Comparison of ENCODE assay signal across 19 cellular contexts in genomic region chr9:79383096-79383495, GRCh38.
DNase-seq lines count a peak whose midpoint lies in the region; ATAC-seq and TF ChIP-seq lines count a peak whose summit lies in the region.
"Had no signal": no experiment of that assay in that cellular context is flagged by ENCODE, and none has a peak within 500 bp of the region (broad histone marks: within the 10 kb centered on the region; RNA-seq: fewer than 3 reads in every experiment).

No MANE protein-coding gene starts in this region.

- ATAC-seq in WTC11 (no peak), HG03108 (IDR thresholded peaks at IDR 0.05; ENCODE audit: unreplicated experiment) (no peak), natural killer cell (no peak), PC-3 (no peak)
- ATAC-seq: HepG2 had no signal

- H3K27me3 Mint-ChIP-seq in WTC11 (ENCODE audit: low read depth) (no peaks in the 10 kb centered on the region; the same call in 1 of the 2 replicates), neural progenitor cell (ENCODE audit: insufficient read depth, low read depth) (no peaks in the 10 kb centered on the region), natural killer cell (ENCODE audit: low read depth in 2 of 2) (peaks cover 2 to 24% of the 10 kb centered on the region in 2 donors)

- POLR2A ChIA-PET in WTC11 (lab: Charles Lee): interaction anchor here (0.8 kb wide), 1 partner anchor 289 kb away, joined by 3 read pairs; no protein-coding TSS in a partner anchor
- POLR2A ChIA-PET in PC-3 (lab: Charles Lee; ENCODE audit: unreplicated experiment): no interaction called here

- TF ChIP-seq CTCF in WTC11 (IDR thresholded peaks at IDR 0.05) (no peak), neural progenitor cell (IDR thresholded peaks at IDR 0.05) (no peak), natural killer cell (IDR thresholded peaks at IDR 0.05) (no peak), PC-3 (conservative IDR thresholded peaks at IDR 0.05; ENCODE audit: low read depth, low read length) (no peak)

- H3K36me3 ChIP-seq in neural progenitor cell (no peaks in the 10 kb centered on the region), PC-3 (ENCODE audit: low read depth, low read length) (no peaks in the 10 kb centered on the region)
- H3K36me3 ChIP-seq: Peyer's patch had no signal

- H3K9ac ChIP-seq in neural progenitor cell: no peak overlapping the region
- no peak overlapping the region for H3K9ac ChIP-seq in PC-3 (ENCODE audit: low read length)

- H3K9me3 ChIP-seq in neural progenitor cell (ENCODE audit: low read depth): peaks cover 8% of the 10 kb centered on the region
- H3K9me3 ChIP-seq in PC-3 (ENCODE audit: low read length): no peaks in the 10 kb centered on the region
- H3K9me3 ChIP-seq: Peyer's patch had no signal

- no peak overlapping the region for H3K27ac ChIP-seq in epithelial cell of prostate
- no peak overlapping the region for H3K27ac ChIP-seq in neural progenitor cell
- no peak overlapping the region for H3K27ac ChIP-seq in PC-3 (ENCODE audit: low read length)
- H3K27ac ChIP-seq: Peyer's patch, SK-N-MC had no signal

- H2AFZ ChIP-seq in neural progenitor cell (replicated peaks) (no peak overlapping the region), PC-3 (ENCODE audit: low read length) (no peak overlapping the region)

- peaks cover 7% of the 10 kb centered on the region for H3K36me3 Mint-ChIP-seq in WTC11
- no peaks in the 10 kb centered on the region for H3K36me3 Mint-ChIP-seq in neural progenitor cell
- H3K36me3 Mint-ChIP-seq in natural killer cell: no peaks in the 10 kb centered on the region
- H3K36me3 Mint-ChIP-seq: CD4-positive, alpha-beta memory T cell had no signal

- H3K9me2 ChIP-seq in PC-3 (replicated peaks; ENCODE audit: low read length): no peaks in the 10 kb centered on the region

- peak; percentile 26 for DNase-seq in LHCN-M2 (ENCODE audit: low read depth)
- DNase-seq in WTC11 (ENCODE audit: low spot score): no peak
- peak; percentile 20 for DNase-seq in epithelial cell of prostate (ENCODE audit: low read depth, low spot score)
- DNase-seq in neural progenitor cell (ENCODE audit: low spot score): no peak
- DNase-seq in natural killer cell: no peak
- no peak for DNase-seq in PC-3
- DNase-seq: C1 segment of cervical spinal cord; CD4-positive, alpha-beta memory T cell; COR-L47; DMS79; GF-D8; Kasumi-1; MM.1S; NCI-H2227 treated with DMSO at 0.1 percent for 48 hours; Peyer's patch; SHP77 treated with DMSO at 0.1 percent for 48 hours had no signal

- H3K79me2 ChIP-seq in neural progenitor cell (ENCODE audit: low read depth) (no peaks in the 10 kb centered on the region), PC-3 (ENCODE audit: low read length) (no peaks in the 10 kb centered on the region)

- H3K9me3 Mint-ChIP-seq in WTC11: peaks cover 22% of the 10 kb centered on the region
- H3K9me3 Mint-ChIP-seq in neural progenitor cell: peaks cover 9% of the 10 kb centered on the region
- peaks cover 2 to 3% of the 10 kb centered on the region in 2 donors for H3K9me3 Mint-ChIP-seq in natural killer cell

- H4K20me1 ChIP-seq in neural progenitor cell (ENCODE audit: low read depth) (no peaks in the 10 kb centered on the region), PC-3 (ENCODE audit: low read length) (no peaks in the 10 kb centered on the region)

- H3K4me1 ChIP-seq in neural progenitor cell (peaks cover 25% of the 10 kb centered on the region), PC-3 (ENCODE audit: insufficient read depth, low read length) (no peaks in the 10 kb centered on the region)
- H3K4me1 ChIP-seq: Peyer's patch had no signal

- CTCF ChIA-PET in WTC11 (lab: Charles Lee) (no interaction called here), PC-3 (lab: Charles Lee) (no interaction called here)

- peaks cover 16% of the 10 kb centered on the region for H3K4me1 Mint-ChIP-seq in WTC11
- peaks cover 2% of the 10 kb centered on the region for H3K4me1 Mint-ChIP-seq in neural progenitor cell
- no peaks in the 10 kb centered on the region for H3K4me1 Mint-ChIP-seq in natural killer cell
- H3K4me1 Mint-ChIP-seq: CD4-positive, alpha-beta memory T cell had no signal

- H3F3A ChIP-seq in neural progenitor cell (ENCODE audit: low read depth): peaks cover 19% of the 10 kb centered on the region
- no peaks in the 10 kb centered on the region for H3F3A ChIP-seq in PC-3 (ENCODE audit: low read length, unreplicated experiment)

- no TSS peak for BruUV-seq in PC-3 (replicated peaks; lab: Mats Ljungman, UMichigan)

- H3K4me3 Mint-ChIP-seq in WTC11: no peak overlapping the region
- no peak overlapping the region for H3K4me3 Mint-ChIP-seq in neural progenitor cell
- H3K4me3 Mint-ChIP-seq in natural killer cell: no peak overlapping the region
- H3K4me3 Mint-ChIP-seq: CD4-positive, alpha-beta memory T cell had no signal

- no peaks in the 10 kb centered on the region for H3K27me3 ChIP-seq in neural progenitor cell
- H3K27me3 ChIP-seq in PC-3 (ENCODE audit: low read length): no peaks in the 10 kb centered on the region
- H3K27me3 ChIP-seq: Peyer's patch had no signal

- intact Hi-C loops in natural killer cell (cut with micrococcal nuclease) (no loop called here), PC-3 (cut with micrococcal nuclease) (no loop called here)

- H3K4me2 ChIP-seq in neural progenitor cell (peak overlapping the region; percentile 21), PC-3 (ENCODE audit: low read length) (no peak overlapping the region)

- no peak overlapping the region for H3K27ac Mint-ChIP-seq in WTC11
- H3K27ac Mint-ChIP-seq in neural progenitor cell: no peak overlapping the region
- H3K27ac Mint-ChIP-seq in natural killer cell: no peak overlapping the region
- H3K27ac Mint-ChIP-seq: CD4-positive, alpha-beta memory T cell had no signal

- no peak overlapping the region for H3K4me3 ChIP-seq in neural progenitor cell
- no peak overlapping the region for H3K4me3 ChIP-seq in PC-3 (ENCODE audit: low read length)
- H3K4me3 ChIP-seq: Peyer's patch, SK-N-MC had no signal

TF ChIP-seq in WTC11, 78 proteins besides CTCF, POLR2A, EP300 and RAD21:
- no peak for TF ChIP-seq ZNF416 (CRISPR knock-in tag; IDR thresholded peaks at IDR 0.05)
- TF ChIP-seq HMGA2 (CRISPR knock-in tag; IDR thresholded peaks at IDR 0.05): peak; percentile 64; the same call in 1 of the 2 replicates

Comparison
In these comparisons a context has a peak if more than half of its experiments do, and no peak if none do; other contexts are left out.
1. DNase-seq: peak in LHCN-M2 (single experiment) and epithelial cell of prostate (single experiment); none in WTC11 (single experiment), neural progenitor cell (single experiment), natural killer cell (single experiment) and PC-3 (single experiment).